In the genomic region with DNA sequence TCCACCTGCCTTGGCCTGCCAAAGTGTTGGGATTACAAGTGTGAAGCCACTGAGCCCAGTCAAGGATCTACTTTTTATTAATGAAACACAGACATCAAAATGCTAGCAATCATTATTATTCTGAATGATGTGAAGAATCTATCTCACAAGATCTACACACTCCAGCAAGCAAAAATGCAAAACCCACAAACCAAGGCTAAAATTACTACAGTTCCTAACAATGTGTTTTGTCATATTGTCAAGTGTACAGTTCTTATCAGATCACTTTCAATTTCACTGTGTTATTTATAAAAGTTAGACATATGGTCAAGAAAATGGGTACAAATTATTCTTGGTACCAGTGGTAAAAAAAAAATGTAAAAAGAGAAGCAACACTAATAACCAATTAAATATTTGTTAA, we compare ENCODE assay signal across 20 cellular contexts.
DNase-seq lines count a peak whose midpoint lies in the region; ATAC-seq and TF ChIP-seq lines count a peak whose summit lies in the region.
"Had no signal": no experiment of that assay in that cellular context is flagged by ENCODE, and none has a peak within 500 bp of the region (broad histone marks: within the 10 kb centered on the region; RNA-seq: fewer than 3 reads in every experiment).

No MANE protein-coding gene starts in this region.

- in situ Hi-C loops in GM13976 (cut with MboI; ENCODE audit: low sequenced_read_pairs, unreplicated experiment): no loop called here

- peak overlapping the region; percentile 72 for H3K27ac ChIP-seq in neutrophil
- H3K27ac ChIP-seq: C4-2B, KMS-11 had no signal

- H3K36me3 Mint-ChIP-seq in activated T-cell treated with anti-CD3 and anti-CD28 coated beads, Interleukin-2, amount 50 U/mL, for 72 hours (ENCODE audit: insufficient read depth in 2 of 2): peaks cover 1 to 39% of the 10 kb centered on the region in 2 donors
- peaks cover 33% of the 10 kb centered on the region for H3K36me3 Mint-ChIP-seq in activated T-cell treated with anti-CD3 and anti-CD28 coated beads, Interleukin-2, amount 50 U/mL, for 4 hours (ENCODE audit: insufficient read depth)
- H3K36me3 Mint-ChIP-seq in WTC11: peaks cover 69% of the 10 kb centered on the region

- H3K27me3 ChIP-seq in neutrophil: no peaks in the 10 kb centered on the region

- H3K4me3 ChIP-seq in neutrophil (ENCODE audit: low read depth in 1 of 2, low read length in 1 of 2): no peak overlapping the region
- H3K4me3 ChIP-seq: GM23338 had no signal

- POLR2A ChIA-PET in WTC11 (lab: Charles Lee): no interaction called here

- H3K4me3 Mint-ChIP-seq in activated T-cell treated with anti-CD3 and anti-CD28 coated beads, Interleukin-2, amount 50 U/mL, for 72 hours: no peak overlapping the region
- no peak overlapping the region for H3K4me3 Mint-ChIP-seq in activated T-cell treated with anti-CD3 and anti-CD28 coated beads, Interleukin-2, amount 50 U/mL, for 4 hours
- no peak overlapping the region for H3K4me3 Mint-ChIP-seq in WTC11
- H3K4me3 Mint-ChIP-seq: GM23338 had no signal

- TF ChIP-seq CTCF in GM13976 (IDR thresholded peaks at IDR 0.05; ENCODE audit: borderline replicate concordance, control extremely low read depth, extremely low read depth, insufficient read depth, missing control alignments) (no peak), WTC11 (IDR thresholded peaks at IDR 0.05) (no peak), neutrophil (IDR thresholded peaks at IDR 0.05) (no peak)

- ATAC-seq in activated T-cell treated with anti-CD3 and anti-CD28 coated beads, Interleukin-2, amount 50 U/mL, for 72 hours (replicated peaks in 1 of 2): no peak
- ATAC-seq in activated T-cell treated with anti-CD3 and anti-CD28 coated beads, Interleukin-2, amount 50 U/mL, for 4 hours: no peak
- ATAC-seq in WTC11 (no peak), HG03342 (IDR thresholded peaks at IDR 0.05; ENCODE audit: unreplicated experiment) (no peak)

- H3K9me3 ChIP-seq in neutrophil: no peaks in the 10 kb centered on the region

- peak overlapping the region; percentile 73 for H3K27ac Mint-ChIP-seq in activated T-cell treated with anti-CD3 and anti-CD28 coated beads, Interleukin-2, amount 50 U/mL, for 72 hours
- H3K27ac Mint-ChIP-seq in WTC11: peak overlapping the region; percentile 63; the same call in 1 of the 2 replicates
- H3K27ac Mint-ChIP-seq: GM23338 had no signal

- DNase-seq in activated T-cell treated with anti-CD3 and anti-CD28 coated beads, Interleukin-2, amount 50 U/mL, for 72 hours: no peak
- DNase-seq in activated T-cell treated with anti-CD3 and anti-CD28 coated beads, Interleukin-2, amount 50 U/mL, for 4 hours: no peak
- DNase-seq in GM13976 (ENCODE audit: low spot score) (peak; percentile 33), WTC11 (ENCODE audit: low spot score) (no peak), GF-D8 (lab: John Stamatoyannopoulos, UW) (no peak)
- DNase-seq: HCEC 1CT, MV-4-11, NCI-H1105 treated with DMSO at 0.1 percent for 48 hours, NCI-H1694, NCI-H2081, NCI-H2171, NCI-H345, NCI-H524 treated with DMSO at 0.1 percent for 48 hours, OCI-M1, Right ventricle myocardium superior had no signal

- H3K27me3 Mint-ChIP-seq in activated T-cell treated with anti-CD3 and anti-CD28 coated beads, Interleukin-2, amount 50 U/mL, for 72 hours (ENCODE audit: low read depth): no peaks in the 10 kb centered on the region
- H3K27me3 Mint-ChIP-seq in activated T-cell treated with anti-CD3 and anti-CD28 coated beads, Interleukin-2, amount 50 U/mL, for 4 hours (ENCODE audit: low read depth): no peaks in the 10 kb centered on the region
- H3K27me3 Mint-ChIP-seq in WTC11 (ENCODE audit: low read depth): no peaks in the 10 kb centered on the region

- peaks cover 53% of the 10 kb centered on the region for H3K36me3 ChIP-seq in neutrophil

- no peaks in the 10 kb centered on the region for H3K9me3 Mint-ChIP-seq in activated T-cell treated with anti-CD3 and anti-CD28 coated beads, Interleukin-2, amount 50 U/mL, for 72 hours
- H3K9me3 Mint-ChIP-seq in activated T-cell treated with anti-CD3 and anti-CD28 coated beads, Interleukin-2, amount 50 U/mL, for 4 hours: no peaks in the 10 kb centered on the region
- H3K9me3 Mint-ChIP-seq in WTC11: no peaks in the 10 kb centered on the region
- H3K9me3 Mint-ChIP-seq: GM23338 had no signal

- CTCF ChIA-PET in WTC11 (lab: Charles Lee): no interaction called here

- peaks cover 23 to 26% of the 10 kb centered on the region in 2 experiments for H3K4me1 ChIP-seq in neutrophil (ENCODE audit: control insufficient read depth in 1 of 2, insufficient read depth in 1 of 2, low read depth in 1 of 2, low read length in 1 of 2)

- no peaks in the 10 kb centered on the region for H3K4me1 Mint-ChIP-seq in activated T-cell treated with anti-CD3 and anti-CD28 coated beads, Interleukin-2, amount 50 U/mL, for 72 hours (ENCODE audit: low read depth)
- H3K4me1 Mint-ChIP-seq in activated T-cell treated with anti-CD3 and anti-CD28 coated beads, Interleukin-2, amount 50 U/mL, for 4 hours (ENCODE audit: low read depth): peaks cover 14% of the 10 kb centered on the region
- peaks cover 8% of the 10 kb centered on the region for H3K4me1 Mint-ChIP-seq in WTC11

TF ChIP-seq in WTC11, 78 proteins besides CTCF, POLR2A, EP300 and RAD21:
- TF ChIP-seq ZBTB21 (CRISPR knock-in tag; IDR thresholded peaks at IDR 0.05; ENCODE audit: borderline replicate concordance) (no peak), MYBL2 (CRISPR knock-in tag; IDR thresholded peaks at IDR 0.05) (no peak), ZNF317 (CRISPR knock-in tag; IDR thresholded peaks at IDR 0.05; ENCODE audit: borderline replicate concordance, low read depth) (no peak), TP53 (CRISPR knock-in tag; IDR thresholded peaks at IDR 0.05) (no peak)
- TF ChIP-seq, protein P1, sequence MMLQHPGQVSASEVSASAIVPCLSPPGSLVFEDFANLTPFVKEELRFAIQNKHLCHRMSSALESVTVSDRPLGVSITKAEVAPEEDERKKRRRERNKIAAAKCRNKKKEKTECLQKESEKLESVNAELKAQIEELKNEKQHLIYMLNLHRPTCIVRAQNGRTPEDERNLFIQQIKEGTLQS (CRISPR knock-in tag; conservative IDR thresholded peaks at IDR 0.05): no peak
- TF ChIP-seq, protein P2, sequence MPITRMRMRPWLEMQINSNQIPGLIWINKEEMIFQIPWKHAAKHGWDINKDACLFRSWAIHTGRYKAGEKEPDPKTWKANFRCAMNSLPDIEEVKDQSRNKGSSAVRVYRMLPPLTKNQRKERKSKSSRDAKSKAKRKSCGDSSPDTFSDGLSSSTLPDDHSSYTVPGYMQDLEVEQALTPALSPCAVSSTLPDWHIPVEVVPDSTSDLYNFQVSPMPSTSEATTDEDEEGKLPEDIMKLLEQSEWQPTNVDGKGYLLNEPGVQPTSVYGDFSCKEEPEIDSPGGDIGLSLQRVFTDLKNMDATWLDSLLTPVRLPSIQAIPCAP (CRISPR knock-in tag; IDR thresholded peaks at IDR 0.05): no peak
- TF ChIP-seq, protein P3, sequence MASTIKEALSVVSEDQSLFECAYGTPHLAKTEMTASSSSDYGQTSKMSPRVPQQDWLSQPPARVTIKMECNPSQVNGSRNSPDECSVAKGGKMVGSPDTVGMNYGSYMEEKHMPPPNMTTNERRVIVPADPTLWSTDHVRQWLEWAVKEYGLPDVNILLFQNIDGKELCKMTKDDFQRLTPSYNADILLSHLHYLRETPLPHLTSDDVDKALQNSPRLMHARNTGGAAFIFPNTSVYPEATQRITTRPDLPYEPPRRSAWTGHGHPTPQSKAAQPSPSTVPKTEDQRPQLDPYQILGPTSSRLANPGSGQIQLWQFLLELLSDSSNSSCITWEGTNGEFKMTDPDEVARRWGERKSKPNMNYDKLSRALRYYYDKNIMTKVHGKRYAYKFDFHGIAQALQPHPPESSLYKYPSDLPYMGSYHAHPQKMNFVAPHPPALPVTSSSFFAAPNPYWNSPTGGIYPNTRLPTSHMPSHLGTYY (CRISPR knock-in tag; IDR thresholded peaks at IDR 0.05): no peak
- TF ChIP-seq, protein P4, sequence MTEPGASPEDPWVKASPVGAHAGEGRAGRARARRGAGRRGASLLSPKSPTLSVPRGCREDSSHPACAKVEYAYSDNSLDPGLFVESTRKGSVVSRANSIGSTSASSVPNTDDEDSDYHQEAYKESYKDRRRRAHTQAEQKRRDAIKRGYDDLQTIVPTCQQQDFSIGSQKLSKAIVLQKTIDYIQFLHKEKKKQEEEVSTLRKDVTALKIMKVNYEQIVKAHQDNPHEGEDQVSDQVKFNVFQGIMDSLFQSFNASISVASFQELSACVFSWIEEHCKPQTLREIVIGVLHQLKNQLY (CRISPR knock-in tag; IDR thresholded peaks at IDR 0.05): no peak
- TF ChIP-seq, protein P5, sequence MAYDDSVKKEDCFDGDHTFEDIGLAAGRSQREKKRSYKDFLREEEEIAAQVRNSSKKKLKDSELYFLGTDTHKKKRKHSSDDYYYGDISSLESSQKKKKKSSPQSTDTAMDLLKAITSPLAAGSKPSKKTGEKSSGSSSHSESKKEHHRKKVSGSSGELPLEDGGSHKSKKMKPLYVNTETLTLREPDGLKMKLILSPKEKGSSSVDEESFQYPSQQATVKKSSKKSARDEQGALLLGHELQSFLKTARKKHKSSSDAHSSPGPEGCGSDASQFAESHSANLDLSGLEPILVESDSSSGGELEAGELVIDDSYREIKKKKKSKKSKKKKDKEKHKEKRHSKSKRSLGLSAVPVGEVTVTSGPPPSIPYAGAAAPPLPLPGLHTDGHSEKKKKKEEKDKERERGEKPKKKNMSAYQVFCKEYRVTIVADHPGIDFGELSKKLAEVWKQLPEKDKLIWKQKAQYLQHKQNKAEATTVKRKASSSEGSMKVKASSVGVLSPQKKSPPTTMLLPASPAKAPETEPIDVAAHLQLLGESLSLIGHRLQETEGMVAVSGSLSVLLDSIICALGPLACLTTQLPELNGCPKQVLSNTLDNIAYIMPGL (CRISPR knock-in tag; IDR thresholded peaks at IDR 0.05): no peak
